Comparison of ENCODE assay signal across 31 cellular contexts in genomic region chr2:24617431-24617830, GRCh38.
DNase-seq lines count a peak whose midpoint lies in the region; ATAC-seq and TF ChIP-seq lines count a peak whose summit lies in the region.
"Had no signal": no experiment of that assay in that cellular context is flagged by ENCODE, and none has a peak within 500 bp of the region (broad histone marks: within the 10 kb centered on the region; RNA-seq: fewer than 3 reads in every experiment).

No MANE protein-coding gene starts in this region.

- TF ChIP-seq CTCF in smooth muscle cell (IDR thresholded peaks at IDR 0.05; ENCODE audit: borderline replicate concordance, insufficient read depth, poor library complexity, severe bottlenecking): no peak

- H3K27ac Mint-ChIP-seq in naive thymus-derived CD8-positive, alpha-beta T cell: no peak overlapping the region
- H3K27ac Mint-ChIP-seq: activated CD8-positive, alpha-beta T cell treated with anti-CD3 and anti-CD28 coated beads, Interleukin-2, amount 10 ng/mL, durations not matched to agents 7 days and 5 days; activated T-helper 17 cell treated with anti-CD3 and anti-CD28 coated beads, Interleukin-2, amount 50 U/mL, for 72 hours; stimulated activated naive B cell treated with anti-CD40 and anti-IgM and Interleukin-4, amounts not matched to agents 10 μg/mL and 1 μg/mL and 100 μg/mL, for 72 hours had no signal

- POLR2A ChIA-PET in naive thymus-derived CD8-positive, alpha-beta T cell (lab: Charles Lee): no interaction called here

- ATAC-seq in GM18505 (IDR thresholded peaks at IDR 0.05; ENCODE audit: unreplicated experiment) (no peak), left colon (no peak)
- no peak for ATAC-seq in naive thymus-derived CD8-positive, alpha-beta T cell
- ATAC-seq: activated CD8-positive, alpha-beta T cell treated with anti-CD3 and anti-CD28 coated beads, Interleukin-2, amount 10 ng/mL, durations not matched to agents 7 days and 5 days; activated T-helper 17 cell treated with anti-CD3 and anti-CD28 coated beads, Interleukin-2, amount 50 U/mL, for 72 hours; mucosa of descending colon; stimulated activated naive B cell treated with anti-CD40 and anti-IgM and Interleukin-4, amounts not matched to agents 10 μg/mL and 1 μg/mL and 100 μg/mL, for 72 hours had no signal

- peak overlapping the region; percentile 49 for H3K4me2 ChIP-seq in smooth muscle cell
- H3K4me2 ChIP-seq: KMS-11, PC-9 had no signal

- H3K79me2 ChIP-seq in smooth muscle cell (ENCODE audit: low read depth): no peaks in the 10 kb centered on the region

- H4K20me1 ChIP-seq in smooth muscle cell (ENCODE audit: low read depth): peaks cover 42% of the 10 kb centered on the region

- H3K9me3 ChIP-seq in smooth muscle cell (replicated peaks; ENCODE audit: low read depth): no peaks in the 10 kb centered on the region
- H3K9me3 ChIP-seq: Caco-2, mucosa of descending colon had no signal

- peaks cover 0 to 9% (median under 1%) of the 10 kb centered on the region in 9 donors for H3K9me3 Mint-ChIP-seq in naive thymus-derived CD8-positive, alpha-beta T cell
- H3K9me3 Mint-ChIP-seq: activated T-helper 17 cell treated with anti-CD3 and anti-CD28 coated beads, Interleukin-2, amount 50 U/mL, for 72 hours; CD14-positive monocyte had no signal

- no peak overlapping the region for H2AFZ ChIP-seq in smooth muscle cell (ENCODE audit: low read depth)
- H2AFZ ChIP-seq: PC-9 had no signal

- H3K4me1 ChIP-seq in smooth muscle cell (ENCODE audit: low read depth): peaks cover 13% of the 10 kb centered on the region

- H3K36me3 ChIP-seq in smooth muscle cell (ENCODE audit: low read depth): no peaks in the 10 kb centered on the region
- H3K36me3 ChIP-seq: esophagus squamous epithelium had no signal

- H3K27me3 Mint-ChIP-seq in naive thymus-derived CD8-positive, alpha-beta T cell: no peaks in the 10 kb centered on the region
- H3K27me3 Mint-ChIP-seq: activated T-helper 17 cell treated with anti-CD3 and anti-CD28 coated beads, Interleukin-2, amount 50 U/mL, for 72 hours; stimulated activated naive B cell treated with anti-CD40 and anti-IgM and Interleukin-4, amounts not matched to agents 10 μg/mL and 1 μg/mL and 100 μg/mL, for 72 hours had no signal

- H3K36me3 Mint-ChIP-seq in naive thymus-derived CD8-positive, alpha-beta T cell: peaks cover 7 to 8% (median 8%) of the 10 kb centered on the region in 3 donors

- no peak overlapping the region for H3K9ac ChIP-seq in smooth muscle cell (ENCODE audit: low read depth)
- H3K9ac ChIP-seq: KMS-11 had no signal

- in situ Hi-C loops in G401 (cut with HindIII; ENCODE audit: low sequenced_read_pairs): no loop called here

- 32% methylated on average over 2 of the region's 2 CpGs for WGBS in smooth muscle cell (ENCODE audit: low lambda C conversion rate)

- DNase-seq in G401 (ENCODE audit: low spot score) (peak; percentile 30), NCI-H524 (lab: John Stamatoyannopoulos, UW) (peak; percentile 80 to 92), erythroblast (lab: John Stamatoyannopoulos, UW) (peak; percentile 43 to 46), smooth muscle cell (lab: John Stamatoyannopoulos, UW; ENCODE audit: unreplicated experiment) (no peak), left colon (no peak)
- no peak for DNase-seq in naive thymus-derived CD8-positive, alpha-beta T cell
- DNase-seq: activated CD4-positive, alpha-beta T cell treated with anti-CD3 and anti-CD28 coated beads for 1 hour; activated CD8-positive, alpha-beta T cell treated with anti-CD3 and anti-CD28 coated beads, Interleukin-2, amount 10 ng/mL, durations not matched to agents 7 days and 5 days; activated naive CD4-positive, alpha-beta T cell treated with anti-CD3 and anti-CD28 coated beads, Interleukin-2, amount 50 U/mL, for 16 hours; amygdala; Caco-2; DND-41; dorsolateral prefrontal cortex; esophagus squamous epithelium; hippocampal formation; mammary epithelial cell; mucosa of descending colon; NCI-H1417 treated with DMSO at 0.1 percent for 48 hours; NCI-H2081 treated with DMSO at 0.1 percent for 48 hours; NCI-H345; nephron progenitor cell; NK-92 treated with Interleukin-12 subunit alpha and Interleukin-12 subunit beta, amount 100 ng/mL, for 24 hours; PC-9; stimulated activated naive B cell treated with anti-CD40 and anti-IgM and Interleukin-4, amounts not matched to agents 10 μg/mL and 1 μg/mL and 100 μg/mL, for 72 hours; substantia nigra; trophoblast cell had no signal

- H3K4me3 ChIP-seq in smooth muscle cell: no peak overlapping the region
- H3K4me3 ChIP-seq: dorsolateral prefrontal cortex, esophagus squamous epithelium, mucosa of descending colon, PC-9 had no signal

- intact Hi-C loops in left colon (cut with DNase I, micrococcal nuclease): no loop called here

- H3K27me3 ChIP-seq in smooth muscle cell (ENCODE audit: low read depth): no peaks in the 10 kb centered on the region
- H3K27me3 ChIP-seq: dorsolateral prefrontal cortex, esophagus squamous epithelium had no signal

- no peak overlapping the region for H3K4me3 Mint-ChIP-seq in naive thymus-derived CD8-positive, alpha-beta T cell
- H3K4me3 Mint-ChIP-seq: activated CD8-positive, alpha-beta T cell treated with anti-CD3 and anti-CD28 coated beads, Interleukin-2, amount 10 ng/mL, durations not matched to agents 7 days and 5 days; activated T-helper 17 cell treated with anti-CD3 and anti-CD28 coated beads, Interleukin-2, amount 50 U/mL, for 72 hours; CD14-positive monocyte; nephron progenitor cell; stimulated activated naive B cell treated with anti-CD40 and anti-IgM and Interleukin-4, amounts not matched to agents 10 μg/mL and 1 μg/mL and 100 μg/mL, for 72 hours had no signal

- H3K4me1 Mint-ChIP-seq in naive thymus-derived CD8-positive, alpha-beta T cell: peaks cover 11 to 39% (median 30%) of the 10 kb centered on the region in 4 donors
- H3K4me1 Mint-ChIP-seq: CD14-positive monocyte had no signal

- H3K27ac ChIP-seq in smooth muscle cell (ENCODE audit: low read depth): peak overlapping the region; percentile 57
- H3K27ac ChIP-seq: dorsolateral prefrontal cortex, esophagus squamous epithelium, HL-60, KMS-11, PC-9 had no signal

- H3F3A ChIP-seq in smooth muscle cell (ENCODE audit: low read depth): no peaks in the 10 kb centered on the region

- TF ChIP-seq POLR2A in erythroblast (IDR thresholded peaks at IDR 0.05; ENCODE audit: low read length) (no peak), GM18505 (IDR thresholded peaks at IDR 0.05; ENCODE audit: borderline replicate concordance, extremely low read depth, insufficient read depth, insufficient read length) (no peak)

Comparison
In these comparisons a context has a peak if more than half of its experiments do, and no peak if none do; other contexts are left out.
1. DNase-seq: peak in G401 (single experiment), NCI-H524 (2 of 2) and erythroblast (2 of 2); none in smooth muscle cell (single experiment), left colon (0 of 2) and naive thymus-derived CD8-positive, alpha-beta T cell (0 of 10).